10 cellular contexts compared by ENCODE assay signal in the genomic region with DNA sequence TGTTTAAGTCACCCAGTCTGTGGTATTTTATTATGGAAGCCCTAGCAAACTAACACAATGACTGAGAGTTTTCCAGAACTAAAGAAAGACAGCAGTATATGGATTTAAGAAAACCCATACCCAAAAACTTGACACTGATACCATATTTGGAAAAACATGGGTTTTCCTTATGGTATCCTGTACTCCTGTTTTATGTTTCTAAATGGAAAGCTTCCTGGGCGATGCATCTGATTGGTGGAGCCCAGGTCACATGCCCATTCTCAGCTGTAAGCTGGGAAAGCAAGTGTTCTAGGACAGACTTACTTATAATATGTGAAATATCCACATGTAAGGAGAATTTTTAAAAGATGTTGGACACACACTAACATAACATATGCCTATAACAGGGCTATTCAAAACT. TPM values are rescaled to one million over a fixed set of nuclear protein-coding genes. Genes with fewer than 3 reads are reported as not detected.
DNase-seq lines count a peak whose midpoint lies in the region; FAIRE-seq and TF ChIP-seq lines count a peak whose summit lies in the region.
"Had no signal": no experiment of that assay in that cellular context is flagged by ENCODE, and none has a peak within 500 bp of the region (broad histone marks: within the 10 kb centered on the region; RNA-seq: fewer than 3 reads in every experiment).

No MANE protein-coding gene starts in this region.

- H3K36me3 ChIP-seq in bronchial epithelial cell (ENCODE audit: control insufficient read depth, insufficient read depth, low read length) (no peaks in the 10 kb centered on the region), ovary (no peaks in the 10 kb centered on the region)

- no peak for TF ChIP-seq POLR2A in ovary (IDR thresholded peaks at IDR 0.05)

- H3K4me3 ChIP-seq in bronchial epithelial cell (ENCODE audit: low read depth, low read length) (no peak overlapping the region), ovary (no peak overlapping the region)

- no peak for FAIRE-seq in bronchial epithelial cell (lab: Jason Lieb, UNC)
- FAIRE-seq: TTC549 had no signal

- TF ChIP-seq EP300 in ovary (IDR thresholded peaks at IDR 0.05), result no peak

- H3K27ac ChIP-seq in ovary, result no peak overlapping the region

- intact Hi-C loops in ovary (cut with DNase I), result loop anchor here (5.0 to 10.0 kb wide), 12 partner anchors 48 to 425 kb away; a partner anchor contains a TSS

- peak; percentile 27 for DNase-seq in NCI-H1105 treated with DMSO at 0.1 percent for 48 hours (lab: John Stamatoyannopoulos, UW)
- DNase-seq in NCI-H1105 (lab: John Stamatoyannopoulos, UW), result no peak
- DNase-seq in LHCN-M2 (ENCODE audit: low read depth), result peak; percentile 32
- DNase-seq in bronchial epithelial cell (ENCODE audit: low read depth), result peak; percentile 48
- DNase-seq in ovary, result peak in 4 of 5 donors; percentile 40 to 59 (median 45)
- DNase-seq in T-helper 2 cell, result no peak
- DNase-seq in NCI-H510A treated with DMSO at 0.1 percent for 48 hours (lab: John Stamatoyannopoulos, UW), result no peak
- DNase-seq in retina, result no peak

- H3K27me3 ChIP-seq in bronchial epithelial cell (ENCODE audit: control insufficient read depth, insufficient read depth, low read length) (no peaks in the 10 kb centered on the region), ovary (no peaks in the 10 kb centered on the region)

- TF ChIP-seq CTCF in bronchial epithelial cell (IDR thresholded peaks at IDR 0.05; ENCODE audit: insufficient read depth, low read length, severe bottlenecking), result no peak
- TF ChIP-seq CTCF in ovary (IDR thresholded peaks at IDR 0.05), result no peak

- H3K4me1 ChIP-seq in ovary (ENCODE audit: insufficient read depth), result peaks cover 2% of the 10 kb centered on the region

- H3K9me3 ChIP-seq in ovary, result no peaks in the 10 kb centered on the region

- WGBS in ovary, 3 donors, result 80 to 90% (median 84%) methylated on average over 1 of the region's 1 CpG

RNA-seq across cellular contexts. Expression of a gene that starts 4.5 kb away (rescaled TPM):
- total RNA-seq in LHCN-M2 (2014; rRNA removed), result 5.4 and 10.5 TPM in 2 replicates
- 7.4 TPM for polyA plus RNA-seq in LHCN-M2 (2012)
- total RNA-seq in bronchial epithelial cell, result 2.9 and 4.7 TPM in 2 replicates
- 100 to 1,000 TPM in 3 of 7 donors, 10 to 100 TPM in 4; 42.0 to 179 (median 97.6) TPM for total RNA-seq in ovary
- polyA plus RNA-seq in ovary, result 100 to 1,000 TPM; 156 to 183 TPM

RNA-seq across cellular contexts. Expression of a gene that starts 8.7 kb away (rescaled TPM):
- 4.2 and 4.4 TPM in 2 replicates for total RNA-seq in LHCN-M2 (2014; rRNA removed)
- polyA plus RNA-seq in LHCN-M2 (2012), result 5.2 TPM
- total RNA-seq in bronchial epithelial cell, result 2.4 and 2.9 TPM in 2 replicates
- total RNA-seq in ovary, result 10 to 100 TPM; 13.2 to 72.8 (median 39.1) TPM
- 10 to 100 TPM; 65.2 to 80.5 TPM for polyA plus RNA-seq in ovary

RNA-seq across cellular contexts. Expression of a gene that starts 38.4 kb away (rescaled TPM):
- total RNA-seq in LHCN-M2 (2014; rRNA removed) (not detected in 2 replicates), bronchial epithelial cell (not detected in 2 replicates), ovary (not detected)
- not detected for polyA plus RNA-seq in LHCN-M2 (2012)
- not detected for polyA plus RNA-seq in ovary
- total RNA-seq: lower leg skin had no signal

Comparison
In these comparisons a context has a peak if more than half of its experiments do, and no peak if none do; other contexts are left out.
1. DNase-seq: peak in NCI-H1105 treated with DMSO at 0.1 percent for 48 hours (single experiment), LHCN-M2 (single experiment), bronchial epithelial cell (single experiment) and ovary (4 of 5); none in NCI-H1105 (single experiment), T-helper 2 cell (0 of 5), NCI-H510A treated with DMSO at 0.1 percent for 48 hours (single experiment) and retina (single experiment).